In the genomic region with DNA sequence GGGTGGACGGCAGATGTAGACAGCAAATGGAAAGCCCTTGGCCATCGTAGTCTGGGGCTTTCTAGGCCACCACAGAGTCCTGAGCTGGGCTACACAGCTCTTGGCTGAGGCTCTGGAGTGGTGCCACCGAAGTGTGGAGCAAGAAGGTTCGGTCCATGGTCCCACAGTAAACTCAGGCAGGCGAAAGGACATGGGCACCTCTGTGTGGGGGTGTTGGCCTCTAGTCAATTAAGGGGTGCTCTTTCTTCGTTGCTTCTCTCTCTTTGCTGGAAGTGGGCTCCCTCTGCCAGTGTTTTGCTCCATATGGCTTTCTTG, we compare ENCODE assay signal across 14 cellular contexts. TPM values are rescaled to one million over a fixed set of nuclear protein-coding genes. Genes with fewer than 3 reads are reported as not detected.
DNase-seq lines count a peak whose midpoint lies in the region; ATAC-seq, FAIRE-seq and TF ChIP-seq lines count a peak whose summit lies in the region.
"Had no signal": no experiment of that assay in that cellular context is flagged by ENCODE, and none has a peak within 500 bp of the region (broad histone marks: within the 10 kb centered on the region; RNA-seq: fewer than 3 reads in every experiment).

No MANE protein-coding gene starts in this region.

- no peak for FAIRE-seq in keratinocyte (lab: Jason Lieb, UNC)
- FAIRE-seq: TTC549 had no signal

- no peaks in the 10 kb centered on the region for H3K79me2 ChIP-seq in keratinocyte (ENCODE audit: control insufficient read depth, insufficient read depth, low read length)

- H3K79me1 ChIP-seq in neuronal stem cell (ENCODE audit: low read depth, low read length) = no peaks in the 10 kb centered on the region

- H2BK12ac ChIP-seq in neuronal stem cell (ENCODE audit: low read length) = no peak overlapping the region

- H2BK15ac ChIP-seq in neuronal stem cell (ENCODE audit: low read length) = peak overlapping the region; percentile 61

- H3K27ac ChIP-seq in heart left ventricle (peak overlapping the region; percentile 9 to 94 (median 84)), keratinocyte (ENCODE audit: control insufficient read depth, insufficient read depth, low read length) (peak overlapping the region; percentile 56), neuronal stem cell (replicated peaks; ENCODE audit: low read length) (no peak overlapping the region), uterus (peak overlapping the region; percentile 79 to 84)

- H2BK5ac ChIP-seq in neuronal stem cell (ENCODE audit: low read length) = no peak overlapping the region

- dilution Hi-C loops in keratinocyte (cut with MboI; ENCODE audit: extremely low pct_ligation_motif_present, low sequenced_read_pairs) = no loop called here

- TF ChIP-seq CTCF in heart left ventricle (IDR thresholded peaks at IDR 0.05) (no peak), keratinocyte (optimal IDR thresholded peaks at IDR 0.05 in 1 of 3, IDR thresholded peaks at IDR 0.05 in 1 of 3, conservative IDR thresholded peaks at IDR 0.05 in 1 of 3; ENCODE audit: extremely low read depth in 1 of 3, insufficient read depth in 2 of 3, low read length in 3 of 3) (no peak), uterus (IDR thresholded peaks at IDR 0.05) (no peak)

- no peak overlapping the region for H2AFZ ChIP-seq in keratinocyte (ENCODE audit: control insufficient read depth, low read length)
- no peak overlapping the region for H2AFZ ChIP-seq in neuronal stem cell (ENCODE audit: low read length)

- TF ChIP-seq POLR2A in heart left ventricle (IDR thresholded peaks at IDR 0.05) = no peak
- no peak for TF ChIP-seq POLR2A in uterus (IDR thresholded peaks at IDR 0.05)

- no peak for ATAC-seq in heart left ventricle
- ATAC-seq in Right ventricle myocardium inferior = no peak

- H4K91ac ChIP-seq in neuronal stem cell (ENCODE audit: low read depth, low read length, poor library complexity) = no peak overlapping the region

- H3K36me3 ChIP-seq in heart left ventricle (no peaks in the 10 kb centered on the region), keratinocyte (ENCODE audit: control insufficient read depth in 2 of 2, extremely low read depth in 1 of 2, insufficient read depth in 2 of 2, low read length in 2 of 2) (no peaks in the 10 kb centered on the region), neuronal stem cell (replicated peaks in 1 of 2; ENCODE audit: control insufficient read depth in 2 of 2, insufficient read depth in 2 of 2, low read length in 2 of 2) (peaks cover 0 to 2% of the 10 kb centered on the region in 2 donors), uterus (no peaks in the 10 kb centered on the region)

- H3K27me3 ChIP-seq in heart left ventricle (no peaks in the 10 kb centered on the region), keratinocyte (ENCODE audit: control insufficient read depth, extremely low read depth, insufficient read depth, low read length) (no peaks in the 10 kb centered on the region), neuronal stem cell (ENCODE audit: control insufficient read depth in 3 of 3, insufficient read depth in 3 of 3, low read depth in 1 of 3, low read length in 3 of 3) (peaks cover 0 to 29% (median 0%) of the 10 kb centered on the region in 3 experiments), uterus (no peaks in the 10 kb centered on the region)

- no peak overlapping the region for H4K8ac ChIP-seq in neuronal stem cell (ENCODE audit: low read depth, low read length)

- no peak overlapping the region for H3K14ac ChIP-seq in neuronal stem cell (ENCODE audit: low read length)

- no peaks in the 10 kb centered on the region for H4K20me1 ChIP-seq in keratinocyte (ENCODE audit: control insufficient read depth, extremely low read depth, insufficient read depth, low read length)

- H3K4me2 ChIP-seq in keratinocyte (ENCODE audit: control insufficient read depth, extremely low read depth, insufficient read depth, low read depth, low read length) (no peak overlapping the region), neuronal stem cell (ENCODE audit: insufficient read depth, low read length, poor library complexity, severe bottlenecking) (no peak overlapping the region)

- H3K4me1 ChIP-seq in heart left ventricle = peaks cover 7 to 39% (median 27%) of the 10 kb centered on the region in 12 donors
- peaks cover 28% of the 10 kb centered on the region for H3K4me1 ChIP-seq in keratinocyte (ENCODE audit: control insufficient read depth, extremely low read depth, insufficient read depth, low read length)
- peaks cover 4 to 9% of the 10 kb centered on the region in 2 donors for H3K4me1 ChIP-seq in neuronal stem cell (ENCODE audit: control insufficient read depth in 2 of 2, insufficient read depth in 1 of 2, low read depth in 1 of 2, low read length in 2 of 2)
- no peaks in the 10 kb centered on the region for H3K4me1 ChIP-seq in uterus

- intact Hi-C loops in heart left ventricle (cut with DNase I) = loop anchor here in 1 of 10 donors (5.0 kb wide), 1 partner anchor 60 kb away; no protein-coding TSS in a partner anchor
- intact Hi-C loops in Right ventricle myocardium inferior (cut with DNase I) = no loop called here
- intact Hi-C loops in uterus (cut with DNase I; ENCODE audit: low total_unique reads) = no loop called here

- H3K23ac ChIP-seq in neuronal stem cell (ENCODE audit: low read depth, low read length, poor library complexity) = no peak overlapping the region

- H3K18ac ChIP-seq in neuronal stem cell (ENCODE audit: low read length) = no peak overlapping the region

- H3K4me3 ChIP-seq in heart left ventricle = no peak overlapping the region
- H3K4me3 ChIP-seq in keratinocyte (ENCODE audit: control insufficient read depth in 2 of 3, extremely low read depth in 1 of 3, insufficient read depth in 2 of 3, low read depth in 1 of 3, low read length in 3 of 3) = no peak overlapping the region
- H3K4me3 ChIP-seq in neuronal stem cell (ENCODE audit: low read length in 2 of 2) = peak overlapping the region in 1 of 2 donors; percentile 16
- H3K4me3 ChIP-seq in uterus = no peak overlapping the region

- no peak overlapping the region for H3K4ac ChIP-seq in neuronal stem cell (ENCODE audit: low read length)

- H2BK120ac ChIP-seq in neuronal stem cell (ENCODE audit: low read depth, low read length) = no peak overlapping the region

- WGBS in heart left ventricle, 4 donors = 92 to 99% (median 97%) methylated on average over 6 of the region's 6 CpGs
- no CpG with 5 or more reads among the region's 6 CpGs for WGBS in neuronal stem cell (ENCODE audit: extremely low coverage in 2 of 2, insufficient read length in 2 of 2, insufficient replicate concordance in 1 of 2), 2 donors

- no peak for DNase-seq in heart left ventricle
- no peak for DNase-seq in Right ventricle myocardium inferior (ENCODE audit: missing footprints)
- DNase-seq in keratinocyte (ENCODE audit: low read depth, low spot score) = no peak
- DNase-seq in neuronal stem cell (ENCODE audit: low spot score) = no peak
- no peak for DNase-seq in uterus
- no peak for DNase-seq in HPDE6-E6E7 (ENCODE audit: extremely low spot score)
- no peak for DNase-seq in AG20443 (ENCODE audit: low spot score)
- DNase-seq in anterior cingulate cortex (lab: John Stamatoyannopoulos, UW) = no peak
- DNase-seq: ACHN; activated effector memory CD4-positive, alpha-beta T cell treated with anti-CD3 and anti-CD28 coated beads, Interleukin-2, amount 50 U/mL, for 16 hours; NCI-H1694 treated with DMSO at 0.1 percent for 48 hours; NCI-H510A treated with DMSO at 0.1 percent for 48 hours; stimulated activated CD4-positive, alpha-beta T cell treated with anti-CD3 and anti-CD28 coated beads, Interleukin-15, amount 100 ng/mL, for 24 hours had no signal

- H3K9me3 ChIP-seq in heart left ventricle = peaks cover 0 to 13% (median 0%) of the 10 kb centered on the region in 12 donors
- H3K9me3 ChIP-seq in keratinocyte (ENCODE audit: control insufficient read depth, low read depth, low read length) = no peaks in the 10 kb centered on the region
- H3K9me3 ChIP-seq in neuronal stem cell (replicated peaks in 1 of 2; ENCODE audit: control insufficient read depth in 2 of 2, insufficient read depth in 1 of 2, low read depth in 1 of 2, low read length in 2 of 2) = no peaks in the 10 kb centered on the region
- no peaks in the 10 kb centered on the region for H3K9me3 ChIP-seq in uterus

- H3K9me1 ChIP-seq in keratinocyte (ENCODE audit: control insufficient read depth, extremely low read depth, insufficient read depth, low read length) = no peaks in the 10 kb centered on the region

- H3K9ac ChIP-seq in keratinocyte (ENCODE audit: control insufficient read depth, extremely low read depth, insufficient read depth, low read length) = no peak overlapping the region
- no peak overlapping the region for H3K9ac ChIP-seq in neuronal stem cell (ENCODE audit: low read depth, low read length, poor library complexity)

- no peak overlapping the region for H2AK5ac ChIP-seq in neuronal stem cell (ENCODE audit: low read depth, low read length)

RNA-seq across cellular contexts. Expression of a gene that starts 34.7 kb away (rescaled TPM):
- total RNA-seq in heart left ventricle = 100 to 1,000 TPM; 163 to 503 (median 305) TPM
- polyA plus RNA-seq in heart left ventricle = 100 to 1,000 TPM; 177 to 901 TPM
- 360 TPM for total RNA-seq in Right ventricle myocardium inferior
- 51.9 to 110 TPM (median 94.4 TPM) in 3 replicates for polyA plus RNA-seq in keratinocyte
- 184 TPM for polyA plus RNA-seq in keratinocyte (2011; ENCODE audit: low read depth)
- 99.0 and 109 TPM in 2 replicates for polyA plus RNA-seq in keratinocyte (2011; cell fraction: cytosol; rRNA removed)
- polyA plus RNA-seq in keratinocyte (2011; cell fraction: nucleus; rRNA removed) = 27.6 and 50.4 TPM in 2 replicates
- polyA plus RNA-seq in keratinocyte (2012; ENCODE audit: low replicate concordance) = 87.9 and 140 TPM in 2 replicates
- polyA minus RNA-seq in keratinocyte = 0.82 to 7.8 TPM (median 2.7 TPM) in 3 replicates
- 10.9 TPM for polyA minus RNA-seq in keratinocyte (2011; cell fraction: cytosol; rRNA and poly(A)+ RNA removed)
- polyA minus RNA-seq in keratinocyte (2011; cell fraction: nucleus; rRNA and poly(A)+ RNA removed) = 9.3 and 11.8 TPM in 2 replicates
- 419 TPM for polyA plus RNA-seq in neuronal stem cell (2013, experiment 1 of 2)
- 412 TPM for polyA plus RNA-seq in neuronal stem cell (2013, experiment 2 of 2)
- total RNA-seq in uterus = 100 to 1,000 TPM in 1 of 4 donors, 10 to 100 TPM in 3; 51.7 to 404 (median 71.4) TPM
